In the genomic region with DNA sequence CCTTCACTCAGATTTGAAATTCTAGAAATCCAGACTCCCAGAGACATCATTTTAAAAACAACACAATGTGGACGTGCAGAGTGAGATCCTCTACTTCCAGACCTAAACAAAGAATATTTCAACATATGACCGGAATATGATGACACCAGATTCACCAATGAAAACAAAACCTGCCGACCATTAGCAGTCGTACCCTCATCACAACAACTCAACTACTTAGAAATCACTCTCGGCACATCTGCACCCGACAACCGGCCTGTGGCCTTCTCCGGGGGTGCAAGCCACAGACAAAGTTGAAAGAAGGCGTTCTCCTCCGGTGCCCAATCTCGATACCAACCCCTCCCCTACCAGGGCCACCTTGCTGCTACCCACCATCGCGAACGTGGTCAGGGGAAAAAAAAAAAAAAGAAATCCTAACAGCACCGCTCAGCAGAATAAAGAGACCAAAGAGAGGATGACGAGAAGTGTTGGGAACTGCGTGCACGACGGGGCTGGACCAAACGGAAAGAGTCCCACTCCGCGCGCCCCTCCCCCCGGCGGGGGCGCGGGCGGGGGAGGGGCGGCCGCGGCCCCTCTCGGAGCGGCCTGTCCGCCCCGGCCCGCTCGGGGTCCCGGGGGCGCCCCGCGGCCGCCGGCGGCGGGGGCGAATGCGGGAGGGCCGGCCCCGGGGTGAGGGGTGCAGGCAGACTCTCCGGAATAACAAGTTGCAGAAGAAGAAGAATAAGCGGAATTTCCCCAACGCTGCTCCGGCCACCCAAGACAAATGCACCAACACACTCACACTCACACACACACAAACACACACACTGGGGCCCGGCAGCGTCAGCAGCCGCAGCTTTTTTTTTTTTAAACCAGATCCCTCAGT, we compare ENCODE assay signal across 1 cellular context.
TF ChIP-seq lines count a peak whose summit lies in the region.

No MANE protein-coding gene starts in this region.

TF ChIP-seq in K562, 482 proteins besides CTCF, POLR2A, EP300 and RAD21 (continued from another document and continues in another):
- TF ChIP-seq, protein P1, sequence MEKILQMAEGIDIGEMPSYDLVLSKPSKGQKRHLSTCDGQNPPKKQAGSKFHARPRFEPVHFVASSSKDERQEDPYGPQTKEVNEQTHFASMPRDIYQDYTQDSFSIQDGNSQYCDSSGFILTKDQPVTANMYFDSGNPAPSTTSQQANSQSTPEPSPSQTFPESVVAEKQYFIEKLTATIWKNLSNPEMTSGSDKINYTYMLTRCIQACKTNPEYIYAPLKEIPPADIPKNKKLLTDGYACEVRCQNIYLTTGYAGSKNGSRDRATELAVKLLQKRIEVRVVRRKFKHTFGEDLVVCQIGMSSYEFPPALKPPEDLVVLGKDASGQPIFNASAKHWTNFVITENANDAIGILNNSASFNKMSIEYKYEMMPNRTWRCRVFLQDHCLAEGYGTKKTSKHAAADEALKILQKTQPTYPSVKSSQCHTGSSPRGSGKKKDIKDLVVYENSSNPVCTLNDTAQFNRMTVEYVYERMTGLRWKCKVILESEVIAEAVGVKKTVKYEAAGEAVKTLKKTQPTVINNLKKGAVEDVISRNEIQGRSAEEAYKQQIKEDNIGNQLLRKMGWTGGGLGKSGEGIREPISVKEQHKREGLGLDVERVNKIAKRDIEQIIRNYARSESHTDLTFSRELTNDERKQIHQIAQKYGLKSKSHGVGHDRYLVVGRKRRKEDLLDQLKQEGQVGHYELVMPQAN (IDR thresholded peaks at IDR 0.05; ENCODE audit: borderline replicate concordance) = peak; percentile 49; the same call in 1 of the 2 replicates
- TF ChIP-seq PML (IDR thresholded peaks at IDR 0.05; ENCODE audit: low read length) = no peak; the same call in 1 of the 2 replicates
- TF ChIP-seq CBX3 (IDR thresholded peaks at IDR 0.05; ENCODE audit: borderline replicate concordance in 1 of 2, low read length in 2 of 2) = no peak
- no peak for TF ChIP-seq JUNB (CRISPR knock-in tag; conservative IDR thresholded peaks at IDR 0.05)
- TF ChIP-seq ZSCAN29 (IDR thresholded peaks at IDR 0.05) = no peak
- TF ChIP-seq NR1H2 (CRISPR knock-in tag; IDR thresholded peaks at IDR 0.05) = no peak
- TF ChIP-seq JUN (IDR thresholded peaks at IDR 0.05; ENCODE audit: borderline replicate concordance, low read depth, low read length) = no peak
- TF ChIP-seq JUN (CRISPR knock-in tag; IDR thresholded peaks at IDR 0.05; ENCODE audit: borderline replicate concordance) = no peak
- 0 out of 2 replicates have a peak, but pooled peaks have one; percentile 26 for TF ChIP-seq ATF7 (IDR thresholded peaks at IDR 0.05)
- TF ChIP-seq ARHGAP35 (IDR thresholded peaks at IDR 0.05; ENCODE audit: partially characterized antibody) = no peak
- TF ChIP-seq, protein P2, sequence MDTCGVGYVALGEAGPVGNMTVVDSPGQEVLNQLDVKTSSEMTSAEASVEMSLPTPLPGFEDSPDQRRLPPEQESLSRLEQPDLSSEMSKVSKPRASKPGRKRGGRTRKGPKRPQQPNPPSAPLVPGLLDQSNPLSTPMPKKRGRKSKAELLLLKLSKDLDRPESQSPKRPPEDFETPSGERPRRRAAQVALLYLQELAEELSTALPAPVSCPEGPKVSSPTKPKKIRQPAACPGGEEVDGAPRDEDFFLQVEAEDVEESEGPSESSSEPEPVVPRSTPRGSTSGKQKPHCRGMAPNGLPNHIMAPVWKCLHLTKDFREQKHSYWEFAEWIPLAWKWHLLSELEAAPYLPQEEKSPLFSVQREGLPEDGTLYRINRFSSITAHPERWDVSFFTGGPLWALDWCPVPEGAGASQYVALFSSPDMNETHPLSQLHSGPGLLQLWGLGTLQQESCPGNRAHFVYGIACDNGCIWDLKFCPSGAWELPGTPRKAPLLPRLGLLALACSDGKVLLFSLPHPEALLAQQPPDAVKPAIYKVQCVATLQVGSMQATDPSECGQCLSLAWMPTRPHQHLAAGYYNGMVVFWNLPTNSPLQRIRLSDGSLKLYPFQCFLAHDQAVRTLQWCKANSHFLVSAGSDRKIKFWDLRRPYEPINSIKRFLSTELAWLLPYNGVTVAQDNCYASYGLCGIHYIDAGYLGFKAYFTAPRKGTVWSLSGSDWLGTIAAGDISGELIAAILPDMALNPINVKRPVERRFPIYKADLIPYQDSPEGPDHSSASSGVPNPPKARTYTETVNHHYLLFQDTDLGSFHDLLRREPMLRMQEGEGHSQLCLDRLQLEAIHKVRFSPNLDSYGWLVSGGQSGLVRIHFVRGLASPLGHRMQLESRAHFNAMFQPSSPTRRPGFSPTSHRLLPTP (IDR thresholded peaks at IDR 0.05; ENCODE audit: borderline replicate concordance, extremely low read depth, insufficient read length) = no peak
- no peak for TF ChIP-seq ZNF121 (CRISPR knock-in tag; conservative IDR thresholded peaks at IDR 0.05)
- no peak for TF ChIP-seq MAFF (IDR thresholded peaks at IDR 0.05; ENCODE audit: low read length)
- TF ChIP-seq ZFP36 (IDR thresholded peaks at IDR 0.05; ENCODE audit: low read depth, low read length, partially characterized antibody) = no peak
- no peak for TF ChIP-seq RNF2 (IDR thresholded peaks at IDR 0.05)
- TF ChIP-seq TEAD2 (tag; IDR thresholded peaks at IDR 0.05) = no peak
- TF ChIP-seq, protein P3, sequence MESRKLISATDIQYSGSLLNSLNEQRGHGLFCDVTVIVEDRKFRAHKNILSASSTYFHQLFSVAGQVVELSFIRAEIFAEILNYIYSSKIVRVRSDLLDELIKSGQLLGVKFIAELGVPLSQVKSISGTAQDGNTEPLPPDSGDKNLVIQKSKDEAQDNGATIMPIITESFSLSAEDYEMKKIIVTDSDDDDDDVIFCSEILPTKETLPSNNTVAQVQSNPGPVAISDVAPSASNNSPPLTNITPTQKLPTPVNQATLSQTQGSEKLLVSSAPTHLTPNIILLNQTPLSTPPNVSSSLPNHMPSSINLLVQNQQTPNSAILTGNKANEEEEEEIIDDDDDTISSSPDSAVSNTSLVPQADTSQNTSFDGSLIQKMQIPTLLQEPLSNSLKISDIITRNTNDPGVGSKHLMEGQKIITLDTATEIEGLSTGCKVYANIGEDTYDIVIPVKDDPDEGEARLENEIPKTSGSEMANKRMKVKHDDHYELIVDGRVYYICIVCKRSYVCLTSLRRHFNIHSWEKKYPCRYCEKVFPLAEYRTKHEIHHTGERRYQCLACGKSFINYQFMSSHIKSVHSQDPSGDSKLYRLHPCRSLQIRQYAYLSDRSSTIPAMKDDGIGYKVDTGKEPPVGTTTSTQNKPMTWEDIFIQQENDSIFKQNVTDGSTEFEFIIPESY (CRISPR knock-in tag; IDR thresholded peaks at IDR 0.05) = no peak
- TF ChIP-seq, protein P4, sequence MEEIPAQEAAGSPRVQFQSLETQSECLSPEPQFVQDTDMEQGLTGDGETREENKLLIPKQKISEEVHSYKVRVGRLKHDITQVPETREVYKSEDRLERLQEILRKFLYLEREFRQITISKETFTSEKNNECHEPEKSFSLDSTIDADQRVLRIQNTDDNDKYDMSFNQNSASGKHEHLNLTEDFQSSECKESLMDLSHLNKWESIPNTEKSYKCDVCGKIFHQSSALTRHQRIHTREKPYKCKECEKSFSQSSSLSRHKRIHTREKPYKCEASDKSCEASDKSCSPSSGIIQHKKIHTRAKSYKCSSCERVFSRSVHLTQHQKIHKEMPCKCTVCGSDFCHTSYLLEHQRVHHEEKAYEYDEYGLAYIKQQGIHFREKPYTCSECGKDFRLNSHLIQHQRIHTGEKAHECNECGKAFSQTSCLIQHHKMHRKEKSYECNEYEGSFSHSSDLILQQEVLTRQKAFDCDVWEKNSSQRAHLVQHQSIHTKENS (CRISPR knock-in tag; IDR thresholded peaks at IDR 0.05) = no peak
- TF ChIP-seq ZNF551 (CRISPR knock-in tag; IDR thresholded peaks at IDR 0.05) = no peak
- no peak for TF ChIP-seq TBL1XR1 (IDR thresholded peaks at IDR 0.05; ENCODE audit: low read length in 2 of 2)
- TF ChIP-seq SMAD2 (IDR thresholded peaks at IDR 0.05; ENCODE audit: low read depth, low read length) = no peak
- no peak for TF ChIP-seq TOE1 (IDR thresholded peaks at IDR 0.05; ENCODE audit: borderline replicate concordance)
- no peak for TF ChIP-seq TOE1 (CRISPR knock-in tag; IDR thresholded peaks at IDR 0.05; ENCODE audit: borderline replicate concordance, low read depth)
- TF ChIP-seq ZNF584 (CRISPR knock-in tag; IDR thresholded peaks at IDR 0.05; ENCODE audit: low read depth) = no peak
- TF ChIP-seq FOS (IDR thresholded peaks at IDR 0.05; ENCODE audit: extremely low read depth, insufficient read length) = no peak
- TF ChIP-seq WHSC1 (IDR thresholded peaks at IDR 0.05; ENCODE audit: low read length) = no peak
- TF ChIP-seq, protein P5, sequence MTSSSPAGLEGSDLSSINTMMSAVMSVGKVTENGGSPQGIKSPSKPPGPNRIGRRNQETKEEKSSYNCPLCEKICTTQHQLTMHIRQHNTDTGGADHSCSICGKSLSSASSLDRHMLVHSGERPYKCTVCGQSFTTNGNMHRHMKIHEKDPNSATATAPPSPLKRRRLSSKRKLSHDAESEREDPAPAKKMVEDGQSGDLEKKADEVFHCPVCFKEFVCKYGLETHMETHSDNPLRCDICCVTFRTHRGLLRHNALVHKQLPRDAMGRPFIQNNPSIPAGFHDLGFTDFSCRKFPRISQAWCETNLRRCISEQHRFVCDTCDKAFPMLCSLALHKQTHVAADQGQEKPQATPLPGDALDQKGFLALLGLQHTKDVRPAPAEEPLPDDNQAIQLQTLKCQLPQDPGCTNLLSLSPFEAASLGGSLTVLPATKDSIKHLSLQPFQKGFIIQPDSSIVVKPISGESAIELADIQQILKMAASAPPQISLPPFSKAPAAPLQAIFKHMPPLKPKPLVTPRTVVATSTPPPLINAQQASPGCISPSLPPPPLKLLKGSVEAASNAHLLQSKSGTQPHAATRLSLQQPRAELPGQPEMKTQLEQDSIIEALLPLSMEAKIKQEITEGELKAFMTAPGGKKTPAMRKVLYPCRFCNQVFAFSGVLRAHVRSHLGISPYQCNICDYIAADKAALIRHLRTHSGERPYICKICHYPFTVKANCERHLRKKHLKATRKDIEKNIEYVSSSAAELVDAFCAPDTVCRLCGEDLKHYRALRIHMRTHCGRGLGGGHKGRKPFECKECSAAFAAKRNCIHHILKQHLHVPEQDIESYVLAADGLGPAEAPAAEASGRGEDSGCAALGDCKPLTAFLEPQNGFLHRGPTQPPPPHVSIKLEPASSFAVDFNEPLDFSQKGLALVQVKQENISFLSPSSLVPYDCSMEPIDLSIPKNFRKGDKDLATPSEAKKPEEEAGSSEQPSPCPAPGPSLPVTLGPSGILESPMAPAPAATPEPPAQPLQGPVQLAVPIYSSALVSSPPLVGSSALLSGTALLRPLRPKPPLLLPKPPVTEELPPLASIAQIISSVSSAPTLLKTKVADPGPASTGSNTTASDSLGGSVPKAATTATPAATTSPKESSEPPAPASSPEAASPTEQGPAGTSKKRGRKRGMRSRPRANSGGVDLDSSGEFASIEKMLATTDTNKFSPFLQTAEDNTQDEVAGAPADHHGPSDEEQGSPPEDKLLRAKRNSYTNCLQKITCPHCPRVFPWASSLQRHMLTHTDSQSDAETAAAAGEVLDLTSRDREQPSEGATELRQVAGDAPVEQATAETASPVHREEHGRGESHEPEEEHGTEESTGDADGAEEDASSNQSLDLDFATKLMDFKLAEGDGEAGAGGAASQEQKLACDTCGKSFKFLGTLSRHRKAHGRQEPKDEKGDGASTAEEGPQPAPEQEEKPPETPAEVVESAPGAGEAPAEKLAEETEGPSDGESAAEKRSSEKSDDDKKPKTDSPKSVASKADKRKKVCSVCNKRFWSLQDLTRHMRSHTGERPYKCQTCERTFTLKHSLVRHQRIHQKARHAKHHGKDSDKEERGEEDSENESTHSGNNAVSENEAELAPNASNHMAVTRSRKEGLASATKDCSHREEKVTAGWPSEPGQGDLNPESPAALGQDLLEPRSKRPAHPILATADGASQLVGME (CRISPR knock-in tag; IDR thresholded peaks at IDR 0.05) = no peak
- peak; percentile 33 for TF ChIP-seq TAF1 (IDR thresholded peaks at IDR 0.05; ENCODE audit: control insufficient read depth, extremely low read depth, insufficient read depth, low read length, severe bottlenecking)
- no peak for TF ChIP-seq MYBL2 (IDR thresholded peaks at IDR 0.05; ENCODE audit: low read depth)
- TF ChIP-seq MYBL2 (CRISPR knock-in tag; IDR thresholded peaks at IDR 0.05; ENCODE audit: borderline replicate concordance) = no peak
- TF ChIP-seq, protein P6, sequence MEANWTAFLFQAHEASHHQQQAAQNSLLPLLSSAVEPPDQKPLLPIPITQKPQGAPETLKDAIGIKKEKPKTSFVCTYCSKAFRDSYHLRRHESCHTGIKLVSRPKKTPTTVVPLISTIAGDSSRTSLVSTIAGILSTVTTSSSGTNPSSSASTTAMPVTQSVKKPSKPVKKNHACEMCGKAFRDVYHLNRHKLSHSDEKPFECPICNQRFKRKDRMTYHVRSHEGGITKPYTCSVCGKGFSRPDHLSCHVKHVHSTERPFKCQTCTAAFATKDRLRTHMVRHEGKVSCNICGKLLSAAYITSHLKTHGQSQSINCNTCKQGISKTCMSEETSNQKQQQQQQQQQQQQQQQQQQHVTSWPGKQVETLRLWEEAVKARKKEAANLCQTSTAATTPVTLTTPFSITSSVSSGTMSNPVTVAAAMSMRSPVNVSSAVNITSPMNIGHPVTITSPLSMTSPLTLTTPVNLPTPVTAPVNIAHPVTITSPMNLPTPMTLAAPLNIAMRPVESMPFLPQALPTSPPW (CRISPR knock-in tag; IDR thresholded peaks at IDR 0.05) = peak; percentile 76
- TF ChIP-seq IFI16 (CRISPR knock-in tag; IDR thresholded peaks at IDR 0.05) = no peak
- peak; percentile 33; the same call in 1 of the 2 replicates for TF ChIP-seq SP1 (CRISPR knock-in tag; IDR thresholded peaks at IDR 0.05)
- no peak for TF ChIP-seq HDAC3 (IDR thresholded peaks at IDR 0.05; ENCODE audit: borderline replicate concordance, partially characterized antibody)
- TF ChIP-seq SLC30A9 (CRISPR knock-in tag; IDR thresholded peaks at IDR 0.05) = no peak
- TF ChIP-seq ARID1B (IDR thresholded peaks at IDR 0.05) = peak; percentile 14; the same call in 1 of the 2 replicates
- no peak for TF ChIP-seq NFE2L1 (tag; IDR thresholded peaks at IDR 0.05; ENCODE audit: borderline replicate concordance, low read depth)
- TF ChIP-seq, protein P7, sequence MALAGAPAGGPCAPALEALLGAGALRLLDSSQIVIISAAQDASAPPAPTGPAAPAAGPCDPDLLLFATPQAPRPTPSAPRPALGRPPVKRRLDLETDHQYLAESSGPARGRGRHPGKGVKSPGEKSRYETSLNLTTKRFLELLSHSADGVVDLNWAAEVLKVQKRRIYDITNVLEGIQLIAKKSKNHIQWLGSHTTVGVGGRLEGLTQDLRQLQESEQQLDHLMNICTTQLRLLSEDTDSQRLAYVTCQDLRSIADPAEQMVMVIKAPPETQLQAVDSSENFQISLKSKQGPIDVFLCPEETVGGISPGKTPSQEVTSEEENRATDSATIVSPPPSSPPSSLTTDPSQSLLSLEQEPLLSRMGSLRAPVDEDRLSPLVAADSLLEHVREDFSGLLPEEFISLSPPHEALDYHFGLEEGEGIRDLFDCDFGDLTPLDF (CRISPR knock-in tag; IDR thresholded peaks at IDR 0.05) = no peak
